9 cellular contexts compared by ENCODE assay signal in the genomic region with DNA sequence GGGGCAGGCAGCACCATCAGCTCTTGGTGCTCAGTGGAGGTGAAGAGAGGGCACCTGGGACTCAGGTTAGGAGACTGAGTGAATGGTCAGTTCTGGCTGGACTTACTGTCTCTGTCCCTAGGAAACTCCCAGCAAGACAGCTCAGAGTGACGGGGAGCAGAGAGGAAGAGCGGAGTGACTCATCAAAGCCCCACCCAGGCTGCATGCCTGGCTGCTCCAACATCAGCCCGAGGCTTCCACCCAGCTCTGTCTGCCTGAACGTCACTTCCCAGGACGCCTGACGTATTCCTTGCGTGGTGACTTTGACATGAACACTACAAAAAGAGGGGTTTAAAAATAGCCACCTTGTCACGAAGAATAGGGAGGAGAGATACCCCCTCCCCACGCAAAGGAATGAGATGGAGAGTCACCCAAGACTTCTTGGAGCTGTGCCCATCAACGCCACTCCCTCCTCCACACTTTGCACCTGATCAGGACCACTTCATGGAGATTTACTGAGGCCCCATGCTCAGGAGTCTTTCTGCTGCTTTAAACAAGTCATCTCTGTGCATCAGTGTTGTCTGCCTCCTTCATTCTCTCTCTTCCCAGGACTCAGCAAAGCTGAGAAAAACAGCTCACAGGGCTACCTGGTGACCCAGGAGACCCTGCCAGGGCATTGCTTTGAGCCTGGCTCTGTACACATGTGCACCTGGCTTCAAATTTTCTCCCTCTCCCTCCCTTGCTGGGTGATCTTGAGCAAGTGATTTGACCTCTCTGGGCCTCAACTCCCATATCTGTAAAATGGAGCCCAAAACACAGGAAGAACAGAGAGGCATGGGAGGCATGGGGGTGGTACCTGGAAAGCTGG.
DNase-seq lines count a peak whose midpoint lies in the region; ATAC-seq, FAIRE-seq and TF ChIP-seq lines count a peak whose summit lies in the region.
"Had no signal": no experiment of that assay in that cellular context is flagged by ENCODE, and none has a peak within 500 bp of the region (broad histone marks: within the 10 kb centered on the region; RNA-seq: fewer than 3 reads in every experiment).

No MANE protein-coding gene starts in this region.

- H3K27ac ChIP-seq in SK-N-SH (ENCODE audit: low read depth in 2 of 2, low read length in 1 of 2) (peak overlapping the region in 1 of 2 experiments; percentile 46; a peak in 2 of 4 replicates), gastroesophageal sphincter (peak overlapping the region in 3 of 4 donors; percentile 55 to 80 (median 66))

- H2AFZ ChIP-seq in SK-N-SH (ENCODE audit: low read depth) = peak overlapping the region; percentile 80

- H3K9me3 ChIP-seq in SK-N-SH = no peaks in the 10 kb centered on the region
- H3K9me3 ChIP-seq in gastroesophageal sphincter = no peaks in the 10 kb centered on the region

- H3K4me2 ChIP-seq in SK-N-SH = peak overlapping the region; percentile 43

- TF ChIP-seq RAD21 in SK-N-SH (IDR thresholded peaks at IDR 0.05; ENCODE audit: low read length) = no peak

- CTCF ChIA-PET in SK-N-SH (lab: Yijun Ruan, JAX) = interaction anchor here (0.8 kb wide), 1 partner anchor 61 kb away, joined by 3 read pairs; no protein-coding TSS in a partner anchor

- H3K27me3 ChIP-seq in SK-N-SH (ENCODE audit: insufficient read depth) = no peaks in the 10 kb centered on the region
- peaks cover 9% of the 10 kb centered on the region for H3K27me3 ChIP-seq in gastroesophageal sphincter

- WGBS in SK-N-SH (ENCODE audit: low lambda C conversion rate) = 5% methylated on average over 8 of the region's 10 CpGs
- 10 to 11% methylated on average over 3 of the region's 10 CpGs for WGBS in gastroesophageal sphincter (ENCODE audit: low coverage in 1 of 2), 2 donors

- H4K20me1 ChIP-seq in SK-N-SH (ENCODE audit: insufficient read depth) = no peaks in the 10 kb centered on the region

- FAIRE-seq in GM19239 (lab: Jason Lieb, UNC) = no peak

- H3K4me1 ChIP-seq in SK-N-SH (ENCODE audit: control insufficient read depth in 1 of 2, insufficient read depth in 2 of 2, low read depth in 1 of 2, low read length in 1 of 2) (peaks cover 11 to 19% of the 10 kb centered on the region in 2 experiments; a peak in 1 of 4 replicates), gastroesophageal sphincter (peaks cover 0 to 26% (median 0%) of the 10 kb centered on the region in 3 donors)

- no peaks in the 10 kb centered on the region for H3K9me2 ChIP-seq in SK-N-SH

- peak; percentile 97 for ATAC-seq in gastroesophageal sphincter
- no peak for ATAC-seq in GM18858 (IDR thresholded peaks at IDR 0.05; ENCODE audit: unreplicated experiment)
- no peak for ATAC-seq in GM18861 (IDR thresholded peaks at IDR 0.05; ENCODE audit: unreplicated experiment)
- no peak for ATAC-seq in GM19023 (IDR thresholded peaks at IDR 0.05; ENCODE audit: unreplicated experiment)

- TF ChIP-seq CTCF in SK-N-SH (IDR thresholded peaks at IDR 0.05) = no peak
- TF ChIP-seq CTCF in gastroesophageal sphincter (IDR thresholded peaks at IDR 0.05) = no peak

- TF ChIP-seq EP300 in SK-N-SH (IDR thresholded peaks at IDR 0.05; ENCODE audit: borderline replicate concordance in 1 of 2, low read depth in 1 of 2, low read length in 1 of 2) = no peak
- TF ChIP-seq EP300 in gastroesophageal sphincter (IDR thresholded peaks at IDR 0.05) = no peak

- H3K36me3 ChIP-seq in SK-N-SH (replicated peaks in 1 of 2; ENCODE audit: control insufficient read depth in 1 of 2, insufficient read depth in 2 of 2, low read length in 1 of 2) (no peaks in the 10 kb centered on the region), gastroesophageal sphincter (no peaks in the 10 kb centered on the region)

- H3K79me2 ChIP-seq in SK-N-SH (ENCODE audit: insufficient read depth) = no peaks in the 10 kb centered on the region

- H3K4me3 ChIP-seq in SK-N-SH (ENCODE audit: low read depth in 2 of 2, low read length in 1 of 2) (no peak overlapping the region), gastroesophageal sphincter (peak overlapping the region in 1 of 2 donors; percentile 3)

- POLR2A ChIA-PET in SK-N-SH (lab: Yijun Ruan, JAX) = no interaction called here

- no peak overlapping the region for H3K9ac ChIP-seq in SK-N-SH

- DNase-seq in Daoy (ENCODE audit: low read depth) = peak; percentile 93
- peak; percentile 54 for DNase-seq in SK-N-SH
- DNase-seq in pulmonary artery endothelial cell (ENCODE audit: low read depth, low spot score) = peak; percentile 47
- no peak for DNase-seq in GM19239 (ENCODE audit: insufficient read length, low spot score)
- DNase-seq: activated naive CD4-positive, alpha-beta T cell treated with anti-CD3 and anti-CD28 coated beads, Interleukin-2, amount 50 U/mL, for 16 hours had no signal

- peaks cover 5% of the 10 kb centered on the region for H3F3A ChIP-seq in SK-N-SH (replicated peaks; ENCODE audit: insufficient read depth)

- no peak for TF ChIP-seq POLR2A in gastroesophageal sphincter (IDR thresholded peaks at IDR 0.05)

TF ChIP-seq in SK-N-SH, 30 proteins besides CTCF, POLR2A, EP300 and RAD21 (continues in another document):
- no peak for TF ChIP-seq FOXJ3 (CRISPR knock-in tag; IDR thresholded peaks at IDR 0.05)
- 0 out of 2 replicates have a peak, but pooled peaks have one; percentile 7 for TF ChIP-seq TCF12 (IDR thresholded peaks at IDR 0.05)
- TF ChIP-seq FOXM1 (IDR thresholded peaks at IDR 0.05; ENCODE audit: low read depth) = no peak
- TF ChIP-seq, protein P1, sequence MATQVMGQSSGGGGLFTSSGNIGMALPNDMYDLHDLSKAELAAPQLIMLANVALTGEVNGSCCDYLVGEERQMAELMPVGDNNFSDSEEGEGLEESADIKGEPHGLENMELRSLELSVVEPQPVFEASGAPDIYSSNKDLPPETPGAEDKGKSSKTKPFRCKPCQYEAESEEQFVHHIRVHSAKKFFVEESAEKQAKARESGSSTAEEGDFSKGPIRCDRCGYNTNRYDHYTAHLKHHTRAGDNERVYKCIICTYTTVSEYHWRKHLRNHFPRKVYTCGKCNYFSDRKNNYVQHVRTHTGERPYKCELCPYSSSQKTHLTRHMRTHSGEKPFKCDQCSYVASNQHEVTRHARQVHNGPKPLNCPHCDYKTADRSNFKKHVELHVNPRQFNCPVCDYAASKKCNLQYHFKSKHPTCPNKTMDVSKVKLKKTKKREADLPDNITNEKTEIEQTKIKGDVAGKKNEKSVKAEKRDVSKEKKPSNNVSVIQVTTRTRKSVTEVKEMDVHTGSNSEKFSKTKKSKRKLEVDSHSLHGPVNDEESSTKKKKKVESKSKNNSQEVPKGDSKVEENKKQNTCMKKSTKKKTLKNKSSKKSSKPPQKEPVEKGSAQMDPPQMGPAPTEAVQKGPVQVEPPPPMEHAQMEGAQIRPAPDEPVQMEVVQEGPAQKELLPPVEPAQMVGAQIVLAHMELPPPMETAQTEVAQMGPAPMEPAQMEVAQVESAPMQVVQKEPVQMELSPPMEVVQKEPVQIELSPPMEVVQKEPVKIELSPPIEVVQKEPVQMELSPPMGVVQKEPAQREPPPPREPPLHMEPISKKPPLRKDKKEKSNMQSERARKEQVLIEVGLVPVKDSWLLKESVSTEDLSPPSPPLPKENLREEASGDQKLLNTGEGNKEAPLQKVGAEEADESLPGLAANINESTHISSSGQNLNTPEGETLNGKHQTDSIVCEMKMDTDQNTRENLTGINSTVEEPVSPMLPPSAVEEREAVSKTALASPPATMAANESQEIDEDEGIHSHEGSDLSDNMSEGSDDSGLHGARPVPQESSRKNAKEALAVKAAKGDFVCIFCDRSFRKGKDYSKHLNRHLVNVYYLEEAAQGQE (IDR thresholded peaks at IDR 0.05; ENCODE audit: low read depth, low read length) = no peak
- peak; percentile 70 for TF ChIP-seq PBX3 (IDR thresholded peaks at IDR 0.05)
- no peak for TF ChIP-seq SIN3A (IDR thresholded peaks at IDR 0.05; ENCODE audit: borderline replicate concordance, low read depth, low read length)
- TF ChIP-seq GABPA (IDR thresholded peaks at IDR 0.05; ENCODE audit: low read depth) = peak; percentile 46; the same call in 1 of the 2 replicates
- TF ChIP-seq, protein P2, sequence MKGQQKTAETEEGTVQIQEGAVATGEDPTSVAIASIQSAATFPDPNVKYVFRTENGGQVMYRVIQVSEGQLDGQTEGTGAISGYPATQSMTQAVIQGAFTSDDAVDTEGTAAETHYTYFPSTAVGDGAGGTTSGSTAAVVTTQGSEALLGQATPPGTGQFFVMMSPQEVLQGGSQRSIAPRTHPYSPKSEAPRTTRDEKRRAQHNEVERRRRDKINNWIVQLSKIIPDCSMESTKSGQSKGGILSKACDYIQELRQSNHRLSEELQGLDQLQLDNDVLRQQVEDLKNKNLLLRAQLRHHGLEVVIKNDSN (IDR thresholded peaks at IDR 0.05; ENCODE audit: borderline replicate concordance, low read depth) = no peak
- TF ChIP-seq POLR2AphosphoS5 (IDR thresholded peaks at IDR 0.05; ENCODE audit: low read depth, low read length) = peak; percentile 22; the same call in 1 of the 2 replicates
- peak; percentile 78; the same call in 1 of the 2 replicates for TF ChIP-seq MAX (IDR thresholded peaks at IDR 0.05; ENCODE audit: low read depth)
- peak; percentile 81 for TF ChIP-seq JUND (IDR thresholded peaks at IDR 0.05)
- TF ChIP-seq, protein P3, sequence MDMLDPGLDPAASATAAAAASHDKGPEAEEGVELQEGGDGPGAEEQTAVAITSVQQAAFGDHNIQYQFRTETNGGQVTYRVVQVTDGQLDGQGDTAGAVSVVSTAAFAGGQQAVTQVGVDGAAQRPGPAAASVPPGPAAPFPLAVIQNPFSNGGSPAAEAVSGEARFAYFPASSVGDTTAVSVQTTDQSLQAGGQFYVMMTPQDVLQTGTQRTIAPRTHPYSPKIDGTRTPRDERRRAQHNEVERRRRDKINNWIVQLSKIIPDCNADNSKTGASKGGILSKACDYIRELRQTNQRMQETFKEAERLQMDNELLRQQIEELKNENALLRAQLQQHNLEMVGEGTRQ (IDR thresholded peaks at IDR 0.05; ENCODE audit: borderline replicate concordance, low read depth, low read length) = no peak
- peak; percentile 6; the same call in 1 of the 2 replicates for TF ChIP-seq NFIC (IDR thresholded peaks at IDR 0.05; ENCODE audit: borderline replicate concordance)
- TF ChIP-seq SMC3 (IDR thresholded peaks at IDR 0.05; ENCODE audit: low read depth, low read length) = no peak
- TF ChIP-seq EZH2phosphoT487 (IDR thresholded peaks at IDR 0.05; ENCODE audit: borderline replicate concordance, low read depth) = no peak
